18 cellular contexts compared by ENCODE assay signal in genomic region chr16:912322-912683, GRCh38.
"Had no signal": no experiment of that assay in that cellular context is flagged by ENCODE, and none has a peak within 500 bp of the region (broad histone marks: within the 10 kb centered on the region; RNA-seq: fewer than 3 reads in every experiment).

No MANE protein-coding gene starts in this region.

- FAIRE-seq: frontal cortex, keratinocyte, urothelium cell line had no signal

- ATAC-seq: activated CD8-positive, alpha-beta T cell treated with anti-CD3 and anti-CD28 coated beads for 36 hours; activated T-helper 17 cell treated with anti-CD3 and anti-CD28 coated beads, Interleukin-2, amount 50 U/mL, for 72 hours; left lung had no signal

- DNase-seq: activated CD4-positive, alpha-beta T cell treated with anti-CD3 and anti-CD28 coated beads, Interleukin-2, amount 10 ng/mL, durations not matched to agents 24 days and 14 days; activated CD8-positive, alpha-beta T cell treated with anti-CD3 and anti-CD28 coated beads for 36 hours; activated naive CD4-positive, alpha-beta T cell; activated naive CD8-positive, alpha-beta T cell treated with anti-CD3 and anti-CD28 coated beads for 36 hours; activated T-cell treated with anti-CD3 and anti-CD28 coated beads, Interleukin-2, amount 50 U/mL, for 1 hour; amniotic stem cell; mammary epithelial cell; nephron progenitor cell; stimulated activated CD4-positive, alpha-beta T cell treated with anti-CD3 and anti-CD28 coated beads, Interleukin-4, amount 100 ng/mL, for 1 hour; T1000 had no signal

- H3K4me3 ChIP-seq: coronary artery, left lung, smooth muscle cell, thyroid gland had no signal

- H3K9me3 ChIP-seq: thyroid gland had no signal

- H3K4me1 ChIP-seq: left lung had no signal

- H3K27me3 ChIP-seq: left lung, thyroid gland had no signal

- H3K4me2 ChIP-seq: smooth muscle cell had no signal

- H3K27ac ChIP-seq: coronary artery, left lung, thyroid gland had no signal
